In the genomic region with DNA sequence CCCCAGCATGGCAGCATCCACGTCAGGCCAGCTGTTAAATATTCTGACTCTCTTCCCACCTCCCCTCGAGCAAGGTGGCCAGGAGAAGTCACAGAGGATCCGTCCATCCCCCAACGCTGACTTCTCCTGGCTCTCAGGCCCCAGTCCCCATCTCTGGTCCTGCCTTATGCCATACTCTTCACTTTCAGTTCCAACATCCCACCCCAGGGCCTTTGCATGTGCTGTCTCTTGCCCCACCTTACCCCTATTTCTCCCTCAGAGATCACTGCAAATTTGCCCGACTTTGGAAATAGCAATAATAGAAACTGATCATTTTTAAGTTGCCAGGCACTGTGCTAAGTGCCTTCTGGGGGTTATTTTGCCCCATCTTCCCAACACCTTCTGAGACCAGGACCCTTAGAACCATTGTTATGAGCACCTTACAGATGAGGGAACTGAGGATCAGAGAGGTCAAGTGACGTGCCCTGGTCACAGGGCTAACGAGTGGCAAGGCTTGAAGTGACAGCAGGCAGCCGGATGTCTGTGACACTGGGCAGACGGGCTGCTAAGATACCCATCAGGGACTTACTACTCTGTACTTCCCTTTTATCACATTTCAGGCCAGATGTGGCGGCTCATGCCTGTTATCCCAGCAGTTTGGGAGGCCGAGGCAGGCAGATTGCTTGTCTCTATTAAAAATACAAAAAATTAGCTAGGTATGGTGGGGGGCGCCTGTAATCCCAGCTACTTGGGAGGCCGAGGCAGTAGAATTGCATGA, we compare ENCODE assay signal across 17 cellular contexts. TPM values are rescaled to one million over a fixed set of nuclear protein-coding genes. Genes with fewer than 3 reads are reported as not detected.
DNase-seq lines count a peak whose midpoint lies in the region; TF ChIP-seq lines count a peak whose summit lies in the region.
"Had no signal": no experiment of that assay in that cellular context is flagged by ENCODE, and none has a peak within 500 bp of the region (broad histone marks: within the 10 kb centered on the region; RNA-seq: fewer than 3 reads in every experiment).

No MANE protein-coding gene starts in this region.

- H3K27ac Mint-ChIP-seq in type B pancreatic cell: peak overlapping the region; percentile 29
- H3K27ac Mint-ChIP-seq: T-helper 1 cell treated with Interleukin-12 subunit alpha and Interleukin-12 subunit beta and Interleukin-4 antibody, amounts not matched to agents 30 μg/mL and 1 μg/mL, for 36 hours had no signal

- H3K27me3 Mint-ChIP-seq in type B pancreatic cell: peaks cover 1% of the 10 kb centered on the region

- no peaks in the 10 kb centered on the region for H3K9me3 Mint-ChIP-seq in type B pancreatic cell
- H3K9me3 Mint-ChIP-seq: T-helper 1 cell treated with Interleukin-12 subunit alpha and Interleukin-12 subunit beta and Interleukin-4 antibody, amounts not matched to agents 30 μg/mL and 1 μg/mL, for 36 hours had no signal

- H3K4me3 Mint-ChIP-seq in type B pancreatic cell: no peak overlapping the region
- H3K4me3 Mint-ChIP-seq: T-helper 1 cell treated with Interleukin-12 subunit alpha and Interleukin-12 subunit beta and Interleukin-4 antibody, amounts not matched to agents 30 μg/mL and 1 μg/mL, for 36 hours had no signal

- no peak for TF ChIP-seq CTCF in type B pancreatic cell (conservative IDR thresholded peaks at IDR 0.05)

- no peaks in the 10 kb centered on the region for H3K36me3 Mint-ChIP-seq in type B pancreatic cell

- DNase-seq in NOMO-1 (lab: John Stamatoyannopoulos, UW; ENCODE audit: unreplicated experiment in 2 of 2) (peak; percentile 9 to 14), NOMO-1 treated with dmso at 0.1 percent for 144 hours (lab: John Stamatoyannopoulos, UW; ENCODE audit: unreplicated experiment) (no peak), NOMO-1 treated with DMSO at 0.1 percent for 48 hours (lab: John Stamatoyannopoulos, UW; ENCODE audit: unreplicated experiment) (peak; percentile 27), UCSD-AML1 (lab: John Stamatoyannopoulos, UW; ENCODE audit: unreplicated experiment) (peak; percentile 56), type B pancreatic cell (ENCODE audit: extremely low spot score, unreplicated experiment) (no peak), activated gamma-delta T cell (lab: John Stamatoyannopoulos, UW) (no peak), DMS53 (lab: John Stamatoyannopoulos, UW) (no peak)
- no peak for DNase-seq in stimulated activated CD4-positive, alpha-beta T cell treated with anti-CD3 and anti-CD28 coated beads, Interleukin-2, amount 100 ng/mL, for 48 hours
- DNase-seq: 8988T, C1 segment of cervical spinal cord, Caco-2, DMS79, HCEC 1CT, NCI-H1092, NCI-H82 had no signal

- H3K4me1 Mint-ChIP-seq in type B pancreatic cell (ENCODE audit: unreplicated experiment): no peaks in the 10 kb centered on the region

RNA-seq across cellular contexts. Expression of gene HID1, which starts 17.7 kb away (rescaled TPM):
- total RNA-seq in type B pancreatic cell (ENCODE audit: low replicate concordance): 36.6 and 106 TPM in 2 replicates

RNA-seq across cellular contexts. Expression of gene OTOP3, which starts 19.1 kb away (rescaled TPM):
- total RNA-seq in type B pancreatic cell (ENCODE audit: low replicate concordance): 0.80 and 1.3 TPM in 2 replicates
- total RNA-seq: Caco-2, G401 had no signal

RNA-seq across cellular contexts. Expression of gene OTOP2, which starts 30.8 kb away (rescaled TPM):
- 0.12 TPM in 1 of 2 replicates, not detected in the other for total RNA-seq in type B pancreatic cell (ENCODE audit: low replicate concordance)
- total RNA-seq: Caco-2, G401 had no signal

RNA-seq across cellular contexts. Expression of gene USH1G, which starts 31.8 kb away (rescaled TPM):
- total RNA-seq in type B pancreatic cell (ENCODE audit: low replicate concordance): 0.56 and 1.4 TPM in 2 replicates

RNA-seq across cellular contexts. Expression of gene CDR2L, which starts 32.6 kb away (rescaled TPM):
- total RNA-seq in type B pancreatic cell (ENCODE audit: low replicate concordance): 34.9 and 96.2 TPM in 2 replicates

Comparison
In these comparisons a context has a peak if more than half of its experiments do, and no peak if none do; other contexts are left out.
1. DNase-seq: peak in NOMO-1 (2 of 2), NOMO-1 treated with DMSO at 0.1 percent for 48 hours (single experiment) and UCSD-AML1 (single experiment); none in NOMO-1 treated with dmso at 0.1 percent for 144 hours (single experiment), type B pancreatic cell (single experiment), activated gamma-delta T cell (single experiment), stimulated activated CD4-positive, alpha-beta T cell treated with anti-CD3 and anti-CD28 coated beads, Interleukin-2, amount 100 ng/mL, for 48 hours (0 of 2) and DMS53 (single experiment).